Comparison of ENCODE assay signal across 8 cellular contexts in the genomic region with DNA sequence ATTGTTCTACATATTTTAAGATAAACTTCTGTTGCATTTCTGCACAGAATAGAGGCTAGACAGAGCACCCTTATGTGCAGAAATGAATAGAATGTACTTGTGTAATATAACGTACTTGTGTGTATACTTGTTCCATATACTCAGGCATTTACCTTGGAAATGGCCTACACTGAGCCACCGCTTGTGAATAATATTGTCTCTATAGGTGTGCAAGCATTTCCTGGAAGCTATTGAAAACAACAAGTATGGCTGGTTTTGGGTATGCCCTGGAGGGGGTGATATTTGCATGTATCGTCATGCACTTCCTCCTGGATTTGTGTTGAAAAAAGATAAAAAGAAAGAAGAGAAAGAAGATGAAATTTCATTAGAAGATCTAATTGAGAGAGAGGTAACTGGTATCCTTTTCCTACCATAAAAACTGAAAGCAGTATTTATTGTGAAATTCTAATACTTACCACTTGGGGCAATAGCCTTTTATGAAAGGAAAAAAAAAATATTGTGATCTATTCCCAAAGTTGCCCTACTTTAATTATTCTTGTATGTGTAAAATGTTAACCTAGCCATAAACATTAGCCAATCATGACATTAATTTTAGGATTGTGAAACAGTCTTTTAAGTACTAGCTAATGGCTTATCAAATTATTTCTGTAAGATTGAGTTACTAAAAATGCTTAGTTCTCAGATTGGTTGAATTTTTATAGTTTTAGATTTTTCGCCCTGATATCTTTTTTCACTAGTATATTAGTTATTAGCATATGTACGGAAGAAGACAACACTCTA. TPM values are rescaled to one million over a fixed set of nuclear protein-coding genes. Genes with fewer than 3 reads are reported as not detected.
DNase-seq lines count a peak whose midpoint lies in the region; ATAC-seq, FAIRE-seq and TF ChIP-seq lines count a peak whose summit lies in the region.

No MANE protein-coding gene starts in this region.

- CTCF ChIA-PET in K562 (lab: Yijun Ruan, JAX; ENCODE audit: low intra/inter-chr PET ratio) = interaction anchor here (0.6 to 4.1 kb wide), 3 partner anchors 138 to 399 kb away, joined by 3 to 39 read pairs (median 3); no protein-coding TSS in a partner anchor

- H3K4me2 ChIP-seq in K562 (ENCODE audit: insufficient read depth, low read length) = no peak overlapping the region

- peaks cover 99% of the 10 kb centered on the region for H3K36me3 ChIP-seq in K562 (ENCODE audit: control insufficient read depth, insufficient read depth, low read length)
- peaks cover 3 to 64% (median 53%) of the 10 kb centered on the region in 4 donors for H3K36me3 ChIP-seq in liver (ENCODE audit: control insufficient read depth in 4 of 4, insufficient read depth in 3 of 4, low read depth in 1 of 4, low read length in 3 of 4)

- TF ChIP-seq EP300 in K562 (IDR thresholded peaks at IDR 0.05; ENCODE audit: low read length) = no peak

- 68% methylated on average over 5 of the region's 5 CpGs for WGBS in K562 (ENCODE audit: insufficient coverage, low coverage, missing lambda C conversion rate)
- 76% methylated on average over 5 of the region's 5 CpGs for WGBS in liver

- TF ChIP-seq POLR2A in K562 (conservative IDR thresholded peaks at IDR 0.05) = no peak

- H3K27me3 ChIP-seq in K562 (ENCODE audit: control insufficient read depth in 2 of 2, insufficient read depth in 2 of 2, low read length in 2 of 2) (no peaks in the 10 kb centered on the region), liver (ENCODE audit: control insufficient read depth in 4 of 4, insufficient read depth in 4 of 4, low read length in 3 of 4) (no peaks in the 10 kb centered on the region)

- BruUV-seq in K562 (replicated peaks; lab: Mats Ljungman, UMichigan) = no TSS peak

- H4K20me1 ChIP-seq in K562 (replicated peaks; ENCODE audit: control insufficient read depth, insufficient read depth, low read length) = no peaks in the 10 kb centered on the region

- ATAC-seq in K562 = peak; percentile 66

- POLR2A ChIA-PET in K562 (lab: Yijun Ruan, JAX) = interaction anchor here (1.2 kb wide), 1 partner anchor 85 kb away, joined by 3 read pairs; no protein-coding TSS in a partner anchor

- H3K4me3 ChIP-seq in K562 (no peak overlapping the region), liver (ENCODE audit: low read depth in 1 of 3, low read length in 3 of 3) (no peak overlapping the region)

- FAIRE-seq in K562 (lab: Jason Lieb, UNC) = no peak

- TF ChIP-seq CTCF in K562 (IDR thresholded peaks at IDR 0.05 in 2 of 3, conservative IDR thresholded peaks at IDR 0.05 in 1 of 3; ENCODE audit: insufficient read depth in 2 of 3, low read depth in 1 of 3, low read length in 3 of 3) = peak; percentile 28 to 63 (median 30); a peak in 4 of 6 replicates
- peak; percentile 44 for TF ChIP-seq CTCF in liver (IDR thresholded peaks at IDR 0.05; ENCODE audit: low read depth, low read length, missing input control)

- H3K9me3 ChIP-seq in K562 (replicated peaks; ENCODE audit: control insufficient read depth, insufficient read depth, low read depth, low read length) (no peaks in the 10 kb centered on the region), liver (ENCODE audit: control insufficient read depth in 4 of 4, low read length in 3 of 4) (no peaks in the 10 kb centered on the region)

- TF ChIP-seq RAD21 in K562 (CRISPR knock-in tag; conservative IDR thresholded peaks at IDR 0.05 in 1 of 2, IDR thresholded peaks at IDR 0.05 in 1 of 2) = peak; percentile 64 to 81
- peak; percentile 85 to 86 for TF ChIP-seq RAD21 in liver (IDR thresholded peaks at IDR 0.05)

- H3K4me1 ChIP-seq in K562 (replicated peaks in 1 of 2; ENCODE audit: control insufficient read depth in 2 of 2, insufficient read depth in 2 of 2, low read length in 2 of 2) = no peaks in the 10 kb centered on the region
- H3K4me1 ChIP-seq in liver (ENCODE audit: control insufficient read depth in 4 of 4, insufficient read depth in 4 of 4, low read length in 3 of 4) = peaks cover 0 to 3% (median 0%) of the 10 kb centered on the region in 4 donors

- H3K79me2 ChIP-seq in K562 (ENCODE audit: control insufficient read depth, insufficient read depth, low read length) = peaks cover 21% of the 10 kb centered on the region; the same call in 2 of the 3 replicates

- no peak overlapping the region for H3K27ac ChIP-seq in K562 (ENCODE audit: extremely low read depth, low read depth, low read length)
- no peak overlapping the region for H3K27ac ChIP-seq in liver (ENCODE audit: low read depth in 1 of 2, low read length in 2 of 2)

- no peak overlapping the region for H2AFZ ChIP-seq in K562 (ENCODE audit: low read depth, low read length)

- intact Hi-C loops in K562 (cut with micrococcal nuclease) = loop anchor here (1.0 to 10.0 kb wide), 3 partner anchors 137 to 951 kb away; no protein-coding TSS in a partner anchor

- no peak overlapping the region for H3K9ac ChIP-seq in K562 (ENCODE audit: insufficient read depth in 1 of 2, low read depth in 2 of 2, low read length in 2 of 2)
- H3K9ac ChIP-seq in liver (ENCODE audit: low read depth in 1 of 2, low read length in 2 of 2) = peak overlapping the region in 1 of 2 donors; percentile 9

- in situ Hi-C loops in K562 (cut with MboI) = loop anchor here (10.0 kb wide), 1 partner anchor 141 kb away; no protein-coding TSS in a partner anchor

- peak; percentile 35 for DNase-seq in NCI-H2171 treated with DMSO at 0.1 percent for 48 hours (lab: John Stamatoyannopoulos, UW)
- DNase-seq in NCI-H2171 (lab: John Stamatoyannopoulos, UW) = no peak
- DNase-seq in HCEC 1CT = peak; percentile 50
- peak; percentile 41 for DNase-seq in NCI-H2196 (lab: John Stamatoyannopoulos, UW; ENCODE audit: unreplicated experiment)
- peak in 1 of 4 experiments; percentile 23 for DNase-seq in K562 (ENCODE audit: extremely low read depth in 1 of 4, low spot score in 3 of 4)
- no peak for DNase-seq in NCI-H524 treated with DMSO at 0.1 percent for 48 hours (lab: John Stamatoyannopoulos, UW)
- no peak for DNase-seq in activated CD4-positive, alpha-beta T cell treated with anti-CD3 and anti-CD28 coated beads, Interleukin-2, amount 50 U/mL, for 4 hours

- no peaks in the 10 kb centered on the region for H3K9me1 ChIP-seq in K562 (ENCODE audit: control insufficient read depth, insufficient read depth, low read length)

TF ChIP-seq in K562, 482 proteins besides CTCF, POLR2A, EP300 and RAD21 (continues in another document):
- TF ChIP-seq HNRNPLL (IDR thresholded peaks at IDR 0.05; ENCODE audit: low read depth, low read length, poor library complexity, severe bottlenecking) (no peak), CEBPG (CRISPR knock-in tag; IDR thresholded peaks at IDR 0.05) (no peak), CEBPG (tag; conservative IDR thresholded peaks at IDR 0.05 in 1 of 2, IDR thresholded peaks at IDR 0.05 in 1 of 2) (peak; percentile 67 to 80), KHSRP (IDR thresholded peaks at IDR 0.05) (0 out of 2 replicates have a peak, but pooled peaks have one; percentile 25), CEBPB (tag; IDR thresholded peaks at IDR 0.05) (peak; percentile 90)

TF ChIP-seq in liver, 16 proteins besides CTCF, POLR2A, EP300 and RAD21 (continues in another document):
- TF ChIP-seq HNF4G (IDR thresholded peaks at IDR 0.05) (no peak), JUND (IDR thresholded peaks at IDR 0.05) (no peak), FOXA1 (IDR thresholded peaks at IDR 0.05) (no peak), NR2F2 (IDR thresholded peaks at IDR 0.05) (no peak), GABPA (IDR thresholded peaks at IDR 0.05 in 1 of 2, conservative IDR thresholded peaks at IDR 0.05 in 1 of 2) (no peak), FOXA2 (IDR thresholded peaks at IDR 0.05) (no peak), SP1 (IDR thresholded peaks at IDR 0.05) (no peak), EGR1 (IDR thresholded peaks at IDR 0.05; ENCODE audit: low read depth in 2 of 2) (no peak)
- TF ChIP-seq, protein P1, sequence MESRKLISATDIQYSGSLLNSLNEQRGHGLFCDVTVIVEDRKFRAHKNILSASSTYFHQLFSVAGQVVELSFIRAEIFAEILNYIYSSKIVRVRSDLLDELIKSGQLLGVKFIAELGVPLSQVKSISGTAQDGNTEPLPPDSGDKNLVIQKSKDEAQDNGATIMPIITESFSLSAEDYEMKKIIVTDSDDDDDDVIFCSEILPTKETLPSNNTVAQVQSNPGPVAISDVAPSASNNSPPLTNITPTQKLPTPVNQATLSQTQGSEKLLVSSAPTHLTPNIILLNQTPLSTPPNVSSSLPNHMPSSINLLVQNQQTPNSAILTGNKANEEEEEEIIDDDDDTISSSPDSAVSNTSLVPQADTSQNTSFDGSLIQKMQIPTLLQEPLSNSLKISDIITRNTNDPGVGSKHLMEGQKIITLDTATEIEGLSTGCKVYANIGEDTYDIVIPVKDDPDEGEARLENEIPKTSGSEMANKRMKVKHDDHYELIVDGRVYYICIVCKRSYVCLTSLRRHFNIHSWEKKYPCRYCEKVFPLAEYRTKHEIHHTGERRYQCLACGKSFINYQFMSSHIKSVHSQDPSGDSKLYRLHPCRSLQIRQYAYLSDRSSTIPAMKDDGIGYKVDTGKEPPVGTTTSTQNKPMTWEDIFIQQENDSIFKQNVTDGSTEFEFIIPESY (IDR thresholded peaks at IDR 0.05) = no peak
- TF ChIP-seq, protein P2, sequence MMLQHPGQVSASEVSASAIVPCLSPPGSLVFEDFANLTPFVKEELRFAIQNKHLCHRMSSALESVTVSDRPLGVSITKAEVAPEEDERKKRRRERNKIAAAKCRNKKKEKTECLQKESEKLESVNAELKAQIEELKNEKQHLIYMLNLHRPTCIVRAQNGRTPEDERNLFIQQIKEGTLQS (IDR thresholded peaks at IDR 0.05) = no peak

RNA-seq across cellular contexts. Expression of a gene that starts 18.0 kb away (rescaled TPM):
- 42.4 and 165 TPM in 2 replicates for total RNA-seq in K562 (2011; cell fraction: chromatin; rRNA removed; ENCODE audit: low replicate concordance)
- 17.0 and 27.1 TPM in 2 replicates for total RNA-seq in K562 (2011; cell fraction: nucleolus; rRNA removed)
- total RNA-seq in K562 (2011; cell fraction: nucleoplasm; rRNA removed) = 58.4 and 78.7 TPM in 2 replicates
- total RNA-seq in K562 (2014; rRNA removed) (121 and 156 TPM in 2 replicates), K562 (2014; rRNA removed; fragmentation: Illumina TruSeq; extraction: Trizol) (236 and 258 TPM in 2 replicates), K562 (2015; rRNA removed; fragmentation: Illumina TruSeq; extraction: Trizol) (196 and 209 TPM in 2 replicates), K562 (2021) (122 and 132 TPM in 2 replicates), liver (10 to 100 TPM; 30.2 to 37.1 TPM)
- polyA plus RNA-seq in K562 (2011; rRNA removed) (145 and 211 TPM in 2 replicates), K562 (2014; fragmentation: Illumina TruSeq; extraction: Trizol) (227 and 286 TPM in 2 replicates), K562 (2014; fragmentation: Nextera tagmentation; extraction: Ambion mirVana) (100 to 1,000 TPM; 182 to 186 TPM), K562 (2014; rRNA removed) (182 and 189 TPM in 2 replicates), liver (10 to 100 TPM; 29.6 to 63.5 TPM)
- 32.2 and 67.4 TPM in 2 replicates for polyA plus RNA-seq in K562 (2011; cell fraction: cytosol; rRNA removed)
- polyA plus RNA-seq in K562 (2011; cell fraction: nucleus; rRNA removed) = 47.3 and 75.8 TPM in 2 replicates
- polyA plus RNA-seq in K562 (2012) = 104 and 142 TPM in 2 replicates
- 224 and 232 TPM in 2 replicates for polyA minus RNA-seq in K562 (2011; rRNA and poly(A)+ RNA removed)
- polyA minus RNA-seq in K562 (2011; cell fraction: cytosol; rRNA and poly(A)+ RNA removed) = 70.7 and 73.4 TPM in 2 replicates
- polyA minus RNA-seq in K562 (2011; cell fraction: nucleus; rRNA and poly(A)+ RNA removed) = 34.3 and 68.2 TPM in 2 replicates

Comparison
In these comparisons a context has a peak if more than half of its experiments do, and no peak if none do; other contexts are left out.
1. DNase-seq: peak in NCI-H2171 treated with DMSO at 0.1 percent for 48 hours (single experiment), HCEC 1CT (single experiment) and NCI-H2196 (single experiment); none in NCI-H2171 (single experiment), NCI-H524 treated with DMSO at 0.1 percent for 48 hours (single experiment) and activated CD4-positive, alpha-beta T cell treated with anti-CD3 and anti-CD28 coated beads, Interleukin-2, amount 50 U/mL, for 4 hours (0 of 2).